ENCODE assay signal across 1 cellular context in genomic region chr9:37747271-37747753, GRCh38.
TF ChIP-seq lines count a peak whose summit lies in the region.

No MANE protein-coding gene starts in this region.

TF ChIP-seq in H1, 55 proteins besides CTCF, POLR2A, EP300 and RAD21:
- TF ChIP-seq MAX (IDR thresholded peaks at IDR 0.05) (peak; percentile 80), NRF1 (IDR thresholded peaks at IDR 0.05; ENCODE audit: low read depth, low read length) (no peak)
